In the genomic region with DNA sequence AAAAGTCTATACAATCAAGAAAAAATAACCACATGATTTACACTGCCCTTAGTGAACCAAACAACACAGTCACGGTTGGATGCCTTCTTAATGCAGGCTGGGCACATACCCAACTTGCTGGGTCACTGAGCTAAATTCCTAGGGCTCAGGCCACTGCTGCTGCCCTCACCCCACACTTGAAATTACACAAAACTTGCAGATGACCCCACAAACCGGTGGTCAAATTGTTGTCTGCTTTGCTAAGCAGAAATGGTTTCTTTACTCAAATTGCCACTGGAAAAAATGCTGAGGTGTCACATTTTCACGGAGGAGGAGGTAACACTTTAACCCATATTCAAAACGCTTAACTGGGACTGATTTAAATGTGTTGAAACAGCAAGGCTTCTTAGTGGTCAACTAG, we compare ENCODE assay signal across 1 cellular context.
TF ChIP-seq lines count a peak whose summit lies in the region.

No MANE protein-coding gene starts in this region.

TF ChIP-seq in GM12878, 131 proteins besides CTCF, POLR2A, EP300 and RAD21:
- peak; percentile 86 for TF ChIP-seq PAX5 (IDR thresholded peaks at IDR 0.05; ENCODE audit: borderline replicate concordance, low read depth, low read length)
- no peak for TF ChIP-seq NRF1 (conservative IDR thresholded peaks at IDR 0.05; ENCODE audit: low read depth, low read length)
